In the genomic region with DNA sequence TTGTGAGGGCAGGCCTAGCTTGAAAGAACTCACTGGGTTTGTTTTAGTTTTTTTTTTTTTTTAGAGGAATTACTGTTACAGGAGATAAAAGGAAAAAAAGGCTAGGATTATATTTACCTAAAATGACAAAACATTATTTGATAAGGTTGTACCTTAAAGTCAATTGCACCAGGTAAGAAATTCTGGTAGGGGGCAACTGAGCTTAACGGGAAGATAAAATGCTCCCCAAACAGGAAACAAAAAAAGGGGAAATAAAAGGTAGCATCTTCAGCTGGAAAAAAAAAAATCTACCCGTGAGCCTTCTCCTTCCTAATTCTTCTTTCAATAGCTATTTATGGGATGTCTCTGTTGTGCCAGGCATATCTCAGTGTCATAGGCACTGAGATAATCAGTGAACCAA, we compare ENCODE assay signal across 13 cellular contexts.
DNase-seq lines count a peak whose midpoint lies in the region; TF ChIP-seq lines count a peak whose summit lies in the region.
"Had no signal": no experiment of that assay in that cellular context is flagged by ENCODE, and none has a peak within 500 bp of the region (broad histone marks: within the 10 kb centered on the region; RNA-seq: fewer than 3 reads in every experiment).

No MANE protein-coding gene starts in this region.

- TF ChIP-seq EP300 in suprapubic skin (IDR thresholded peaks at IDR 0.05) = no peak

- DNase-seq in CD4-positive, alpha-beta memory T cell = no peak
- DNase-seq in esophagus squamous epithelium (lab: John Stamatoyannopoulos, UW) = no peak
- DNase-seq in suprapubic skin (ENCODE audit: low spot score in 2 of 2) = no peak
- no peak for DNase-seq in right atrium auricular region (ENCODE audit: low spot score)
- no peak for DNase-seq in C1 segment of cervical spinal cord (lab: John Stamatoyannopoulos, UW)
- DNase-seq in effector CD4-positive, alpha-beta T cell = no peak
- DNase-seq: COR-L47, NCI-H1417 treated with DMSO at 0.1 percent for 48 hours, NCI-H2081, NCI-H510A treated with DMSO at 0.1 percent for 48 hours, SIG-M5 had no signal

- no peaks in the 10 kb centered on the region for H3K36me3 ChIP-seq in CD4-positive, alpha-beta memory T cell (ENCODE audit: insufficient read depth, low read length)
- H3K36me3 ChIP-seq in KOPT-K1 (ENCODE audit: insufficient read depth, low read length) = no peaks in the 10 kb centered on the region
- no peaks in the 10 kb centered on the region for H3K36me3 ChIP-seq in esophagus squamous epithelium
- no peaks in the 10 kb centered on the region for H3K36me3 ChIP-seq in suprapubic skin
- H3K36me3 ChIP-seq in right atrium auricular region = no peaks in the 10 kb centered on the region
- H3K36me3 ChIP-seq: MG63 had no signal

- peaks cover 41 to 77% (median 61%) of the 10 kb centered on the region in 4 donors for H3K4me1 Mint-ChIP-seq in CD4-positive, alpha-beta memory T cell

- peak overlapping the region in 4 of 7 donors; percentile 64 to 73 (median 68) for H3K27ac Mint-ChIP-seq in CD4-positive, alpha-beta memory T cell

- no peaks in the 10 kb centered on the region for H3K9me3 ChIP-seq in CD4-positive, alpha-beta memory T cell (ENCODE audit: control insufficient read depth in 1 of 2, low read length in 2 of 2)
- peaks cover 7% of the 10 kb centered on the region for H3K9me3 ChIP-seq in KOPT-K1 (ENCODE audit: insufficient read depth, low read length, poor library complexity, severe bottlenecking)
- H3K9me3 ChIP-seq in esophagus squamous epithelium = no peaks in the 10 kb centered on the region
- H3K9me3 ChIP-seq in suprapubic skin = no peaks in the 10 kb centered on the region
- no peaks in the 10 kb centered on the region for H3K9me3 ChIP-seq in right atrium auricular region
- H3K9me3 ChIP-seq: MG63 had no signal

- H3K4me3 Mint-ChIP-seq in CD4-positive, alpha-beta memory T cell = peak overlapping the region in 3 of 8 donors; percentile 14 to 43 (median 27)

- no peaks in the 10 kb centered on the region for H3K27me3 Mint-ChIP-seq in CD4-positive, alpha-beta memory T cell

- CTCF ChIA-PET in CD4-positive, alpha-beta memory T cell (lab: Charles Lee; ENCODE audit: partially characterized antibody) = interaction anchor here (0.8 to 2.8 kb wide), 4 partner anchors 10 to 93 kb away, joined by 3 to 13 read pairs (median 4); no protein-coding TSS in a partner anchor

- H3K9me3 Mint-ChIP-seq in CD4-positive, alpha-beta memory T cell = peaks cover 0 to 5% (median 0%) of the 10 kb centered on the region in 8 donors

- POLR2A ChIA-PET in CD4-positive, alpha-beta memory T cell (lab: Charles Lee; ENCODE audit: partially characterized antibody) = interaction anchor here (0.9 to 1.0 kb wide), 3 partner anchors 9 to 165 kb away, joined by 3 to 4 read pairs (median 3); partner anchors contain the start of gene PIK3R1

- H3K4me1 ChIP-seq in CD4-positive, alpha-beta memory T cell (ENCODE audit: insufficient read depth, low read length) = peaks cover 62% of the 10 kb centered on the region
- H3K4me1 ChIP-seq in esophagus squamous epithelium (peaks cover 8 to 90% (median 42%) of the 10 kb centered on the region in 3 donors), suprapubic skin (peaks cover 42% of the 10 kb centered on the region), right atrium auricular region (peaks cover 0 to 8% of the 10 kb centered on the region in 2 donors)

- H3K27ac ChIP-seq in CD4-positive, alpha-beta memory T cell (ENCODE audit: low read depth, low read length) = no peak overlapping the region
- peak overlapping the region; percentile 41 for H3K27ac ChIP-seq in KOPT-K1 (ENCODE audit: low read depth, low read length, poor library complexity, severe bottlenecking)
- peak overlapping the region; percentile 38 to 65 (median 50) for H3K27ac ChIP-seq in esophagus squamous epithelium
- peak overlapping the region; percentile 37 for H3K27ac ChIP-seq in suprapubic skin
- H3K27ac ChIP-seq in right atrium auricular region = peak overlapping the region in 1 of 2 donors; percentile 14

- 16 to 18% methylated on average over 2 of the region's 2 CpGs for WGBS in esophagus squamous epithelium, 2 donors
- WGBS in suprapubic skin = 34% methylated on average over 2 of the region's 2 CpGs

- H3K27me3 ChIP-seq in CD4-positive, alpha-beta memory T cell (ENCODE audit: insufficient read depth, low read length) = no peaks in the 10 kb centered on the region
- H3K27me3 ChIP-seq in esophagus squamous epithelium = no peaks in the 10 kb centered on the region
- no peaks in the 10 kb centered on the region for H3K27me3 ChIP-seq in suprapubic skin
- H3K27me3 ChIP-seq in right atrium auricular region = no peaks in the 10 kb centered on the region
- H3K27me3 ChIP-seq: MG63 had no signal

- H3K36me3 Mint-ChIP-seq in CD4-positive, alpha-beta memory T cell = no peaks in the 10 kb centered on the region

- intact Hi-C loops in CD4-positive, alpha-beta memory T cell (cut with micrococcal nuclease) = no loop called here
- intact Hi-C loops in esophagus squamous epithelium (cut with DNase I) = no loop called here

- H3K4me3 ChIP-seq in CD4-positive, alpha-beta memory T cell (ENCODE audit: low read length in 2 of 2) = no peak overlapping the region
- H3K4me3 ChIP-seq in esophagus squamous epithelium = no peak overlapping the region
- no peak overlapping the region for H3K4me3 ChIP-seq in suprapubic skin
- no peak overlapping the region for H3K4me3 ChIP-seq in right atrium auricular region
- H3K4me3 ChIP-seq: MG63 had no signal

- TF ChIP-seq POLR2A in esophagus squamous epithelium (IDR thresholded peaks at IDR 0.05) (no peak), suprapubic skin (IDR thresholded peaks at IDR 0.05) (no peak)

- no peak for TF ChIP-seq CTCF in esophagus squamous epithelium (IDR thresholded peaks at IDR 0.05)
- no peak for TF ChIP-seq CTCF in suprapubic skin (IDR thresholded peaks at IDR 0.05)
- TF ChIP-seq CTCF in right atrium auricular region (IDR thresholded peaks at IDR 0.05) = no peak
